ENCODE assay signal across 8 cellular contexts in genomic region chr15:56464893-56465520, GRCh38. TPM values are rescaled to one million over a fixed set of nuclear protein-coding genes. Genes with fewer than 3 reads are reported as not detected.
DNase-seq lines count a peak whose midpoint lies in the region; ATAC-seq, FAIRE-seq and TF ChIP-seq lines count a peak whose summit lies in the region.

Gene MNS1 (minus strand): TSS chr15:56465137. CDS start chr15:56464972, 165 bp downstream.

- H3K27me3 Mint-ChIP-seq in HFFc6 (ENCODE audit: insufficient read depth) (no peaks in the 10 kb centered on the region), type B pancreatic cell (peaks cover 15% of the 10 kb centered on the region)
- H3K27me3 Mint-ChIP-seq in activated naive CD8-positive, alpha-beta T cell treated with anti-CD3 and anti-CD28 coated beads, Interleukin-2, amount 50 U/mL, for 24 hours = peaks cover 24% of the 10 kb centered on the region

- H3K27ac ChIP-seq in SK-N-SH (ENCODE audit: low read depth in 2 of 2, low read length in 1 of 2) (peak within 1 kb of the TSS in 1 of 2 experiments; percentile 58; a peak in 2 of 4 replicates), cardiac muscle cell (no peak within 1 kb of the TSS), pancreas (peak within 1 kb of the TSS in 2 of 4 donors; percentile 32 to 33)

- peak within 1 kb of the TSS; percentile 90 for H2AFZ ChIP-seq in SK-N-SH (ENCODE audit: low read depth)

- H3K9ac ChIP-seq in SK-N-SH = peak within 1 kb of the TSS; percentile 74

- no peaks in the 10 kb centered on the region for H4K20me1 ChIP-seq in SK-N-SH (ENCODE audit: insufficient read depth)

- H3K79me2 ChIP-seq in SK-N-SH (ENCODE audit: insufficient read depth) = no peaks in the 10 kb centered on the region

- peak; percentile 98 for ATAC-seq in activated naive CD8-positive, alpha-beta T cell treated with anti-CD3 and anti-CD28 coated beads, Interleukin-2, amount 50 U/mL, for 24 hours
- peak; percentile 99 to 100 (median 99) for ATAC-seq in pancreas

- FAIRE-seq in pancreas (lab: Jason Lieb, UNC) = peak; percentile 37

- H3K9me3 ChIP-seq in SK-N-SH (no peaks in the 10 kb centered on the region), cardiac muscle cell (ENCODE audit: low read depth) (no peaks in the 10 kb centered on the region), pancreas (no peaks in the 10 kb centered on the region)

- intact Hi-C loops in pancreas (cut with DNase I) = no loop called here

- H3K9me3 Mint-ChIP-seq in HFFc6 (no peaks in the 10 kb centered on the region), type B pancreatic cell (no peaks in the 10 kb centered on the region)
- no peaks in the 10 kb centered on the region for H3K9me3 Mint-ChIP-seq in activated naive CD8-positive, alpha-beta T cell treated with anti-CD3 and anti-CD28 coated beads, Interleukin-2, amount 50 U/mL, for 24 hours

- CTCF ChIA-PET in SK-N-SH (lab: Yijun Ruan, JAX) = interaction anchor here (0.6 to 2.6 kb wide), 7 partner anchors 12 to 1077 kb away, joined by 3 to 15 read pairs (median 5); partner anchors contain the start of gene TCF12

- no peak for TF ChIP-seq CTCF in GM10266 (IDR thresholded peaks at IDR 0.05; ENCODE audit: control insufficient read depth, insufficient read depth, low read depth, missing control alignments)
- TF ChIP-seq CTCF in HFFc6 (IDR thresholded peaks at IDR 0.05) = no peak
- no peak for TF ChIP-seq CTCF in SK-N-SH (IDR thresholded peaks at IDR 0.05)
- TF ChIP-seq CTCF in cardiac muscle cell (IDR thresholded peaks at IDR 0.05; ENCODE audit: low read depth, low read length) = no peak
- TF ChIP-seq CTCF in pancreas (IDR thresholded peaks at IDR 0.05) = no peak
- TF ChIP-seq CTCF in type B pancreatic cell (conservative IDR thresholded peaks at IDR 0.05) = no peak

- peaks cover 8% of the 10 kb centered on the region for H3F3A ChIP-seq in SK-N-SH (replicated peaks; ENCODE audit: insufficient read depth)

- H3K36me3 Mint-ChIP-seq in HFFc6 (ENCODE audit: low read depth) (no peaks in the 10 kb centered on the region), type B pancreatic cell (no peaks in the 10 kb centered on the region)
- no peaks in the 10 kb centered on the region for H3K36me3 Mint-ChIP-seq in activated naive CD8-positive, alpha-beta T cell treated with anti-CD3 and anti-CD28 coated beads, Interleukin-2, amount 50 U/mL, for 24 hours (ENCODE audit: low read depth)

- POLR2A ChIA-PET in SK-N-SH (lab: Yijun Ruan, JAX) = interaction anchor here (0.8 kb wide), 1 partner anchor 374 kb away, joined by 4 read pairs; no protein-coding TSS in a partner anchor

- H3K27ac Mint-ChIP-seq in HFFc6 = peak within 1 kb of the TSS; percentile 93
- peak within 1 kb of the TSS; percentile 70 for H3K27ac Mint-ChIP-seq in activated naive CD8-positive, alpha-beta T cell treated with anti-CD3 and anti-CD28 coated beads, Interleukin-2, amount 50 U/mL, for 24 hours
- peak within 1 kb of the TSS; percentile 93 for H3K27ac Mint-ChIP-seq in type B pancreatic cell

- peaks cover 0 to 5% of the 10 kb centered on the region in 2 experiments; a peak in 2 of 4 replicates for H3K4me1 ChIP-seq in SK-N-SH (ENCODE audit: control insufficient read depth in 1 of 2, insufficient read depth in 2 of 2, low read depth in 1 of 2, low read length in 1 of 2)
- no peaks in the 10 kb centered on the region for H3K4me1 ChIP-seq in cardiac muscle cell (ENCODE audit: low read depth)
- H3K4me1 ChIP-seq in pancreas = peaks cover 0 to 7% (median 0%) of the 10 kb centered on the region in 3 donors

- TF ChIP-seq EP300 in SK-N-SH (IDR thresholded peaks at IDR 0.05; ENCODE audit: borderline replicate concordance in 1 of 2, low read depth in 1 of 2, low read length in 1 of 2) = no peak

- peak within 1 kb of the TSS; percentile 83 for H3K4me2 ChIP-seq in SK-N-SH

- H3K36me3 ChIP-seq in SK-N-SH (replicated peaks in 1 of 2; ENCODE audit: control insufficient read depth in 1 of 2, insufficient read depth in 2 of 2, low read length in 1 of 2) (no peaks in the 10 kb centered on the region), cardiac muscle cell (no peaks in the 10 kb centered on the region), pancreas (no peaks in the 10 kb centered on the region)

- H3K4me3 ChIP-seq in SK-N-SH (ENCODE audit: low read depth in 2 of 2, low read length in 1 of 2) (peak within 1 kb of the TSS; percentile 77 to 88), cardiac muscle cell (peak within 1 kb of the TSS; percentile 54), pancreas (peak within 1 kb of the TSS; percentile 29 to 55 (median 46))

- H3K27me3 ChIP-seq in SK-N-SH (ENCODE audit: insufficient read depth) (no peaks in the 10 kb centered on the region), cardiac muscle cell (peaks cover 21% of the 10 kb centered on the region), pancreas (no peaks in the 10 kb centered on the region)

- no peak for TF ChIP-seq RAD21 in SK-N-SH (IDR thresholded peaks at IDR 0.05; ENCODE audit: low read length)

- H3K9me2 ChIP-seq in SK-N-SH = no peaks in the 10 kb centered on the region

- H3K4me1 Mint-ChIP-seq in HFFc6 (ENCODE audit: low read depth) (peaks cover 26% of the 10 kb centered on the region), type B pancreatic cell (ENCODE audit: unreplicated experiment) (peaks cover 12% of the 10 kb centered on the region)
- peaks cover 27% of the 10 kb centered on the region for H3K4me1 Mint-ChIP-seq in activated naive CD8-positive, alpha-beta T cell treated with anti-CD3 and anti-CD28 coated beads, Interleukin-2, amount 50 U/mL, for 24 hours

- H3K4me3 Mint-ChIP-seq in HFFc6 (peak within 1 kb of the TSS; percentile 100), type B pancreatic cell (peak within 1 kb of the TSS; percentile 100)
- peak within 1 kb of the TSS; percentile 88 for H3K4me3 Mint-ChIP-seq in activated naive CD8-positive, alpha-beta T cell treated with anti-CD3 and anti-CD28 coated beads, Interleukin-2, amount 50 U/mL, for 24 hours

- WGBS in SK-N-SH (ENCODE audit: low lambda C conversion rate) = 3% methylated on average over 21 of the region's 38 CpGs
- 1 to 3% methylated on average over 38 of the region's 38 CpGs for WGBS in pancreas, 2 donors

- DNase-seq in GM10266 (ENCODE audit: extremely low spot score) (peak; percentile 93), HFFc6 (peak; percentile 92), NAMALWA (ENCODE audit: low spot score) (peak; percentile 99), SK-N-SH (peak; percentile 93), cardiac muscle cell (ENCODE audit: low read depth in 1 of 2, low spot score in 1 of 2) (peak; percentile 95 to 97), pancreas (peak; percentile 87 to 94 (median 90)), type B pancreatic cell (ENCODE audit: extremely low spot score, unreplicated experiment) (peak; percentile 89)
- DNase-seq in activated naive CD8-positive, alpha-beta T cell treated with anti-CD3 and anti-CD28 coated beads, Interleukin-2, amount 50 U/mL, for 24 hours = peak; percentile 79

TF ChIP-seq in SK-N-SH, 30 proteins besides CTCF, POLR2A, EP300 and RAD21 (continues in another document):
- no peak for TF ChIP-seq RXRA (IDR thresholded peaks at IDR 0.05; ENCODE audit: borderline replicate concordance, low read depth)
- no peak for TF ChIP-seq RFX5 (IDR thresholded peaks at IDR 0.05; ENCODE audit: low read length)
- peak; percentile 88 for TF ChIP-seq MXI1 (IDR thresholded peaks at IDR 0.05; ENCODE audit: low read depth, low read length)
- TF ChIP-seq NFIC (IDR thresholded peaks at IDR 0.05; ENCODE audit: borderline replicate concordance) = no peak; the same call in 1 of the 2 replicates
- TF ChIP-seq FOXJ3 (CRISPR knock-in tag; IDR thresholded peaks at IDR 0.05) = peak; percentile 69; the same call in 1 of the 2 replicates
- no peak for TF ChIP-seq SMC3 (IDR thresholded peaks at IDR 0.05; ENCODE audit: low read depth, low read length)
- TF ChIP-seq PBX3 (IDR thresholded peaks at IDR 0.05) = no peak
- no peak for TF ChIP-seq USF1 (IDR thresholded peaks at IDR 0.05; ENCODE audit: borderline replicate concordance, low read depth)
- no peak for TF ChIP-seq ZBTB33 (IDR thresholded peaks at IDR 0.05; ENCODE audit: borderline replicate concordance, low read depth)

RNA-seq across cellular contexts. Expression of gene MNS1, which starts in this region (rescaled TPM):
- total RNA-seq in HFFc6 (2021; fragmentation: NEBNext Ultra II Directional; extraction: Animal tissue kit (Norgen Biotek cat#: 25700)) = 1 to 10 TPM; 1.1 to 2.3 (median 1.5) TPM
- polyA plus RNA-seq in SK-N-SH (2012; rRNA removed) = 0.42 and 0.90 TPM in 2 replicates
- 0.90 and 1.5 TPM in 2 replicates for polyA plus RNA-seq in SK-N-SH (2012; cell fraction: cytosol; rRNA removed)
- 0.36 and 0.50 TPM in 2 replicates for polyA plus RNA-seq in SK-N-SH (2012; cell fraction: nucleus; rRNA removed)
- total RNA-seq in cardiac muscle cell = 0.21 and 1.5 TPM in 2 replicates
- 0.91 and 1.4 TPM in 2 replicates for polyA plus RNA-seq in cardiac muscle cell
- total RNA-seq in pancreas = 1 to 10 TPM in 5 of 6 donors, under 1 TPM in 1; 0.54 to 2.4 (median 1.4) TPM
- 1 to 10 TPM; 1.4 to 2.3 TPM for polyA plus RNA-seq in pancreas
- total RNA-seq in type B pancreatic cell (ENCODE audit: low replicate concordance) = 2.9 and 9.0 TPM in 2 replicates
